1 cellular context compared by ENCODE assay signal in the genomic region with DNA sequence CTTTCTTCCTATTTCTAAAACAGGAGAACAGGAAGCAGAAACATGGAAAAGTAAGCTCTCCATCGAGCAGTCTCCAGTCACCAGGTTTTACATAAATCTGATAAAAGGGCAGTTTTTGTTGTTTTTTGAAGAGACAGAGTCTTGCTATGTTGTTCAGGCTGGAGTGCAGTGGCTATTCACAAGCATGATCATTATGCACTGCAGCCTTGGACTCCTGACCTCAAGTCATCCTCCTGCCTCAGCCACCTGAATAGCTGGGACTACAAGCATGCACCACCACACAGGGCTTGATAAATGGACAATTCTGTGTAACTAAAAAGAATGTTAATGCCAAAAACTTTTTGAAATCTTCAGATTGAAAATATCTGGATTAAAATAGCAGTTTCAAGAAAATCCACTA.
TF ChIP-seq lines count a peak whose summit lies in the region.

No MANE protein-coding gene starts in this region.

TF ChIP-seq in HepG2, 621 proteins besides CTCF, POLR2A, EP300 and RAD21 (continued from another document and continues in another):
- TF ChIP-seq, protein P1, sequence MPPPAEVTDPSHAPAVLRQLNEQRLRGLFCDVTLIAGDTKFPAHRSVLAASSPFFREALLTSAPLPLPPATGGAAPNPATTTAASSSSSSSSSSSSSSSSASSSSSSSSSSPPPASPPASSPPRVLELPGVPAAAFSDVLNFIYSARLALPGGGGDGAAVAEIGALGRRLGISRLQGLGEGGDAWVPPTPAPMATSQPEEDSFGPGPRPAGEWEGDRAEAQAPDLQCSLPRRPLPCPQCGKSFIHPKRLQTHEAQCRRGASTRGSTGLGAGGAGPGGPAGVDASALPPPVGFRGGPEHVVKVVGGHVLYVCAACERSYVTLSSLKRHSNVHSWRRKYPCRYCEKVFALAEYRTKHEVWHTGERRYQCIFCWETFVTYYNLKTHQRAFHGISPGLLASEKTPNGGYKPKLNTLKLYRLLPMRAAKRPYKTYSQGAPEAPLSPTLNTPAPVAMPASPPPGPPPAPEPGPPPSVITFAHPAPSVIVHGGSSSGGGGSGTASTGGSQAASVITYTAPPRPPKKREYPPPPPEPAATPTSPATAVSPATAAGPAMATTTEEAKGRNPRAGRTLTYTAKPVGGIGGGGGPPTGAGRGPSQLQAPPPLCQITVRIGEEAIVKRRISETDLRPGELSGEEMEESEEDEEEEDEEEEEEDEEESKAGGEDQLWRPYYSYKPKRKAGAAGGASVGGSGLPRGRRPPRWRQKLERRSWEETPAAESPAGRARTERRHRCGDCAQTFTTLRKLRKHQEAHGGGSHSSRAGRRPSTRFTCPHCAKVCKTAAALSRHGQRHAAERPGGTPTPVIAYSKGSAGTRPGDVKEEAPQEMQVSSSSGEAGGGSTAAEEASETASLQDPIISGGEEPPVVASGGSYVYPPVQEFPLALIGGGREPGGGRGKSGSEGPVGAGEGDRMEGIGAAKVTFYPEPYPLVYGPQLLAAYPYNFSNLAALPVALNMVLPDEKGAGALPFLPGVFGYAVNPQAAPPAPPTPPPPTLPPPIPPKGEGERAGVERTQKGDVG (CRISPR knock-in tag; IDR thresholded peaks at IDR 0.05; ENCODE audit: borderline replicate concordance) = no peak
- TF ChIP-seq SP140L (CRISPR knock-in tag; IDR thresholded peaks at IDR 0.05; ENCODE audit: borderline replicate concordance) (0 out of 2 replicates have a peak, but pooled peaks have one; percentile 40), ZFP1 (CRISPR knock-in tag; IDR thresholded peaks at IDR 0.05) (peak; percentile 59; the same call in 1 of the 2 replicates), FOSL2 (CRISPR knock-in tag; IDR thresholded peaks at IDR 0.05) (peak; percentile 33; the same call in 1 of the 2 replicates), SIX1 (CRISPR knock-in tag; IDR thresholded peaks at IDR 0.05; ENCODE audit: borderline replicate concordance) (0 out of 2 replicates have a peak, but pooled peaks have one; percentile 38), ZSCAN31 (CRISPR knock-in tag; IDR thresholded peaks at IDR 0.05; ENCODE audit: low read depth) (0 out of 2 replicates have a peak, but pooled peaks have one; percentile 17), RXRA (CRISPR knock-in tag; IDR thresholded peaks at IDR 0.05) (peak; percentile 41; the same call in 1 of the 2 replicates), ZNF331 (CRISPR knock-in tag; IDR thresholded peaks at IDR 0.05) (peak; percentile 84; the same call in 1 of the 2 replicates), IRF2 (CRISPR knock-in tag; IDR thresholded peaks at IDR 0.05) (peak; percentile 83; the same call in 1 of the 2 replicates), ZNF292 (CRISPR knock-in tag; IDR thresholded peaks at IDR 0.05; ENCODE audit: borderline replicate concordance, low read depth) (peak; percentile 82; the same call in 1 of the 2 replicates), HOXA7 (CRISPR knock-in tag; IDR thresholded peaks at IDR 0.05) (no peak), CC2D1A (CRISPR knock-in tag; IDR thresholded peaks at IDR 0.05) (no peak), DMAP1 (CRISPR knock-in tag; IDR thresholded peaks at IDR 0.05) (peak; percentile 55), ZMYM2 (CRISPR knock-in tag; IDR thresholded peaks at IDR 0.05) (peak; percentile 83), RFXAP (CRISPR knock-in tag; IDR thresholded peaks at IDR 0.05; ENCODE audit: borderline replicate concordance) (no peak), MED13 (CRISPR knock-in tag; IDR thresholded peaks at IDR 0.05) (no peak), SAP130 (CRISPR knock-in tag; IDR thresholded peaks at IDR 0.05; ENCODE audit: low read depth) (peak; percentile 72), MEF2D (CRISPR knock-in tag; IDR thresholded peaks at IDR 0.05) (peak; percentile 56; the same call in 1 of the 2 replicates), ZNF552 (CRISPR knock-in tag; IDR thresholded peaks at IDR 0.05; ENCODE audit: borderline replicate concordance) (no peak; the same call in 1 of the 2 replicates), ZNF326 (CRISPR knock-in tag; IDR thresholded peaks at IDR 0.05; ENCODE audit: borderline replicate concordance) (no peak), NFRKB (IDR thresholded peaks at IDR 0.05) (no peak), ZNF589 (CRISPR knock-in tag; conservative IDR thresholded peaks at IDR 0.05) (no peak)
- TF ChIP-seq, protein P2, sequence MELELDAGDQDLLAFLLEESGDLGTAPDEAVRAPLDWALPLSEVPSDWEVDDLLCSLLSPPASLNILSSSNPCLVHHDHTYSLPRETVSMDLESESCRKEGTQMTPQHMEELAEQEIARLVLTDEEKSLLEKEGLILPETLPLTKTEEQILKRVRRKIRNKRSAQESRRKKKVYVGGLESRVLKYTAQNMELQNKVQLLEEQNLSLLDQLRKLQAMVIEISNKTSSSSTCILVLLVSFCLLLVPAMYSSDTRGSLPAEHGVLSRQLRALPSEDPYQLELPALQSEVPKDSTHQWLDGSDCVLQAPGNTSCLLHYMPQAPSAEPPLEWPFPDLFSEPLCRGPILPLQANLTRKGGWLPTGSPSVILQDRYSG (CRISPR knock-in tag; IDR thresholded peaks at IDR 0.05) = no peak
- TF ChIP-seq, protein P3, sequence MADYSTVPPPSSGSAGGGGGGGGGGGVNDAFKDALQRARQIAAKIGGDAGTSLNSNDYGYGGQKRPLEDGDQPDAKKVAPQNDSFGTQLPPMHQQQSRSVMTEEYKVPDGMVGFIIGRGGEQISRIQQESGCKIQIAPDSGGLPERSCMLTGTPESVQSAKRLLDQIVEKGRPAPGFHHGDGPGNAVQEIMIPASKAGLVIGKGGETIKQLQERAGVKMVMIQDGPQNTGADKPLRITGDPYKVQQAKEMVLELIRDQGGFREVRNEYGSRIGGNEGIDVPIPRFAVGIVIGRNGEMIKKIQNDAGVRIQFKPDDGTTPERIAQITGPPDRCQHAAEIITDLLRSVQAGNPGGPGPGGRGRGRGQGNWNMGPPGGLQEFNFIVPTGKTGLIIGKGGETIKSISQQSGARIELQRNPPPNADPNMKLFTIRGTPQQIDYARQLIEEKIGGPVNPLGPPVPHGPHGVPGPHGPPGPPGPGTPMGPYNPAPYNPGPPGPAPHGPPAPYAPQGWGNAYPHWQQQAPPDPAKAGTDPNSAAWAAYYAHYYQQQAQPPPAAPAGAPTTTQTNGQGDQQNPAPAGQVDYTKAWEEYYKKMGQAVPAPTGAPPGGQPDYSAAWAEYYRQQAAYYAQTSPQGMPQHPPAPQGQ (CRISPR knock-in tag; IDR thresholded peaks at IDR 0.05; ENCODE audit: borderline replicate concordance) = 0 out of 2 replicates have a peak, but pooled peaks have one; percentile 57
- TF ChIP-seq, protein P4, sequence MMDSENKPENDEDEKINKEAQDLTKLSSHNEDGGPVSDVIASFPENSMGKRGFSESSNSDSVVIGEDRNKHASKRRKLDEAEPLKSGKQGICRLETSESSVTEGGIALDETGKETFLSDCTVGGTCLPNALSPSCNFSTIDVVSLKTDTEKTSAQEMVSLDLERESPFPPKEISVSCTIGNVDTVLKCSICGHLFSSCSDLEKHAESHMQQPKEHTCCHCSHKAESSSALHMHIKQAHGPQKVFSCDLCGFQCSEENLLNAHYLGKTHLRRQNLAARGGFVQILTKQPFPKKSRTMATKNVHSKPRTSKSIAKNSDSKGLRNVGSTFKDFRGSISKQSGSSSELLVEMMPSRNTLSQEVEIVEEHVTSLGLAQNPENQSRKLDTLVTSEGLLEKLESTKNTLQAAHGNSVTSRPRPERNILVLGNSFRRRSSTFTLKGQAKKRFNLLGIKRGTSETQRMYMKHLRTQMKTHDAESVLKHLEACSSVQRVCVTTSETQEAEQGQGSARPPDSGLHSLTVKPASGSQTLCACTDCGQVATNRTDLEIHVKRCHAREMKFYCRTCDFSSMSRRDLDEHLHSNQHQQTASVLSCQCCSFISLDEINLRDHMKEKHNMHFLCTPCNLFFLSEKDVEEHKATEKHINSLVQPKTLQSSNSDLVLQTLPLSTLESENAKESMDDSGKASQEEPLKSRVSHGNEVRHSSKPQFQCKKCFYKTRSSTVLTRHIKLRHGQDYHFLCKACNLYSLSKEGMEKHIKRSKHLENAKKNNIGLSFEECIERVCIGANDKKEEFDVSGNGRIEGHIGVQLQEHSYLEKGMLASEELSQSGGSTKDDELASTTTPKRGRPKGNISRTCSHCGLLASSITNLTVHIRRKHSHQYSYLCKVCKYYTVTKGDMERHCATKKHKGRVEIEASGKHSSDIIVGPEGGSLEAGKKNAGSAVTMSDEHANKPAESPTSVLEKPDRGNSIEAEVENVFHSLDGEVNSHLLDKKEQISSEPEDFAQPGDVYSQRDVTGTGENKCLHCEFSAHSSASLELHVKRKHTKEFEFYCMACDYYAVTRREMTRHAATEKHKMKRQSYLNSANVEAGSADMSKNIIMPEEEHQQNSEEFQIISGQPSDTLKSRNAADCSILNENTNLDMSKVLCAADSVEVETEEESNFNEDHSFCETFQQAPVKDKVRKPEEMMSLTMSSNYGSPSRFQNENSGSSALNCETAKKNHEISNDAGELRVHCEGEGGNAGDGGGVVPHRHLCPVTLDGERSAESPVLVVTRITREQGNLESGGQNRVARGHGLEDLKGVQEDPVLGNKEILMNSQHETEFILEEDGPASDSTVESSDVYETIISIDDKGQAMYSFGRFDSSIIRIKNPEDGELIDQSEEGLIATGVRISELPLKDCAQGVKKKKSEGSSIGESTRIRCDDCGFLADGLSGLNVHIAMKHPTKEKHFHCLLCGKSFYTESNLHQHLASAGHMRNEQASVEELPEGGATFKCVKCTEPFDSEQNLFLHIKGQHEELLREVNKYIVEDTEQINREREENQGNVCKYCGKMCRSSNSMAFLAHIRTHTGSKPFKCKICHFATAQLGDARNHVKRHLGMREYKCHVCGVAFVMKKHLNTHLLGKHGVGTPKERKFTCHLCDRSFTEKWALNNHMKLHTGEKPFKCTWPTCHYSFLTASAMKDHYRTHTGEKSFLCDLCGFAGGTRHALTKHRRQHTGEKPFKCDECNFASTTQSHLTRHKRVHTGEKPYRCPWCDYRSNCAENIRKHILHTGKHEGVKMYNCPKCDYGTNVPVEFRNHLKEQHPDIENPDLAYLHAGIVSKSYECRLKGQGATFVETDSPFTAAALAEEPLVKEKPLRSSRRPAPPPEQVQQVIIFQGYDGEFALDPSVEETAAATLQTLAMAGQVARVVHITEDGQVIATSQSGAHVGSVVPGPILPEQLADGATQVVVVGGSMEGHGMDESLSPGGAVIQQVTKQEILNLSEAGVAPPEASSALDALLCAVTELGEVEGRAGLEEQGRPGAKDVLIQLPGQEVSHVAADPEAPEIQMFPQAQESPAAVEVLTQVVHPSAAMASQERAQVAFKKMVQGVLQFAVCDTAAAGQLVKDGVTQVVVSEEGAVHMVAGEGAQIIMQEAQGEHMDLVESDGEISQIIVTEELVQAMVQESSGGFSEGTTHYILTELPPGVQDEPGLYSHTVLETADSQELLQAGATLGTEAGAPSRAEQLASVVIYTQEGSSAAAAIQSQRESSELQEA (CRISPR knock-in tag; IDR thresholded peaks at IDR 0.05; ENCODE audit: not compliant biosample characterization) = no peak
- TF ChIP-seq, protein P5, sequence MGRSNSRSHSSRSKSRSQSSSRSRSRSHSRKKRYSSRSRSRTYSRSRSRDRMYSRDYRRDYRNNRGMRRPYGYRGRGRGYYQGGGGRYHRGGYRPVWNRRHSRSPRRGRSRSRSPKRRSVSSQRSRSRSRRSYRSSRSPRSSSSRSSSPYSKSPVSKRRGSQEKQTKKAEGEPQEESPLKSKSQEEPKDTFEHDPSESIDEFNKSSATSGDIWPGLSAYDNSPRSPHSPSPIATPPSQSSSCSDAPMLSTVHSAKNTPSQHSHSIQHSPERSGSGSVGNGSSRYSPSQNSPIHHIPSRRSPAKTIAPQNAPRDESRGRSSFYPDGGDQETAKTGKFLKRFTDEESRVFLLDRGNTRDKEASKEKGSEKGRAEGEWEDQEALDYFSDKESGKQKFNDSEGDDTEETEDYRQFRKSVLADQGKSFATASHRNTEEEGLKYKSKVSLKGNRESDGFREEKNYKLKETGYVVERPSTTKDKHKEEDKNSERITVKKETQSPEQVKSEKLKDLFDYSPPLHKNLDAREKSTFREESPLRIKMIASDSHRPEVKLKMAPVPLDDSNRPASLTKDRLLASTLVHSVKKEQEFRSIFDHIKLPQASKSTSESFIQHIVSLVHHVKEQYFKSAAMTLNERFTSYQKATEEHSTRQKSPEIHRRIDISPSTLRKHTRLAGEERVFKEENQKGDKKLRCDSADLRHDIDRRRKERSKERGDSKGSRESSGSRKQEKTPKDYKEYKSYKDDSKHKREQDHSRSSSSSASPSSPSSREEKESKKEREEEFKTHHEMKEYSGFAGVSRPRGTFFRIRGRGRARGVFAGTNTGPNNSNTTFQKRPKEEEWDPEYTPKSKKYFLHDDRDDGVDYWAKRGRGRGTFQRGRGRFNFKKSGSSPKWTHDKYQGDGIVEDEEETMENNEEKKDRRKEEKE (IDR thresholded peaks at IDR 0.05) = no peak
- TF ChIP-seq, protein P6, sequence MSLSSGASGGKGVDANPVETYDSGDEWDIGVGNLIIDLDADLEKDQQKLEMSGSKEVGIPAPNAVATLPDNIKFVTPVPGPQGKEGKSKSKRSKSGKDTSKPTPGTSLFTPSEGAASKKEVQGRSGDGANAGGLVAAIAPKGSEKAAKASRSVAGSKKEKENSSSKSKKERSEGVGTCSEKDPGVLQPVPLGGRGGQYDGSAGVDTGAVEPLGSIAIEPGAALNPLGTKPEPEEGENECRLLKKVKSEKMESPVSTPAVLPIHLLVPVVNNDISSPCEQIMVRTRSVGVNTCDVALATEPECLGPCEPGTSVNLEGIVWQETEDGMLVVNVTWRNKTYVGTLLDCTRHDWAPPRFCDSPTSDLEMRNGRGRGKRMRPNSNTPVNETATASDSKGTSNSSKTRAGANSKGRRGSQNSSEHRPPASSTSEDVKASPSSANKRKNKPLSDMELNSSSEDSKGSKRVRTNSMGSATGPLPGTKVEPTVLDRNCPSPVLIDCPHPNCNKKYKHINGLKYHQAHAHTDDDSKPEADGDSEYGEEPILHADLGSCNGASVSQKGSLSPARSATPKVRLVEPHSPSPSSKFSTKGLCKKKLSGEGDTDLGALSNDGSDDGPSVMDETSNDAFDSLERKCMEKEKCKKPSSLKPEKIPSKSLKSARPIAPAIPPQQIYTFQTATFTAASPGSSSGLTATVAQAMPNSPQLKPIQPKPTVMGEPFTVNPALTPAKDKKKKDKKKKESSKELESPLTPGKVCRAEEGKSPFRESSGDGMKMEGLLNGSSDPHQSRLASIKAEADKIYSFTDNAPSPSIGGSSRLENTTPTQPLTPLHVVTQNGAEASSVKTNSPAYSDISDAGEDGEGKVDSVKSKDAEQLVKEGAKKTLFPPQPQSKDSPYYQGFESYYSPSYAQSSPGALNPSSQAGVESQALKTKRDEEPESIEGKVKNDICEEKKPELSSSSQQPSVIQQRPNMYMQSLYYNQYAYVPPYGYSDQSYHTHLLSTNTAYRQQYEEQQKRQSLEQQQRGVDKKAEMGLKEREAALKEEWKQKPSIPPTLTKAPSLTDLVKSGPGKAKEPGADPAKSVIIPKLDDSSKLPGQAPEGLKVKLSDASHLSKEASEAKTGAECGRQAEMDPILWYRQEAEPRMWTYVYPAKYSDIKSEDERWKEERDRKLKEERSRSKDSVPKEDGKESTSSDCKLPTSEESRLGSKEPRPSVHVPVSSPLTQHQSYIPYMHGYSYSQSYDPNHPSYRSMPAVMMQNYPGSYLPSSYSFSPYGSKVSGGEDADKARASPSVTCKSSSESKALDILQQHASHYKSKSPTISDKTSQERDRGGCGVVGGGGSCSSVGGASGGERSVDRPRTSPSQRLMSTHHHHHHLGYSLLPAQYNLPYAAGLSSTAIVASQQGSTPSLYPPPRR (CRISPR knock-in tag; IDR thresholded peaks at IDR 0.05; ENCODE audit: borderline replicate concordance) = peak; percentile 56; the same call in 1 of the 2 replicates
